ENCODE assay signal across 11 cellular contexts in genomic region chr10:112932658-112933057, GRCh38.
"Had no signal": no experiment of that assay in that cellular context is flagged by ENCODE, and none has a peak within 500 bp of the region (broad histone marks: within the 10 kb centered on the region; RNA-seq: fewer than 3 reads in every experiment).

No MANE protein-coding gene starts in this region.

- H3K36me3 ChIP-seq: HAP-1 had no signal

- H2AFZ ChIP-seq: GM23248, GM23338 had no signal

- H3K9ac ChIP-seq: GM23248 had no signal

- H3K4me1 ChIP-seq: HAP-1 had no signal

- H3K4me3 ChIP-seq: GM23248, GM23338, HAP-1 had no signal

- H3K27ac ChIP-seq: GM23248 had no signal

- H3K9me3 ChIP-seq: HAP-1 had no signal

- DNase-seq: GM23248, GOT3, H7, H9, HCEC 1CT, HFFc6 had no signal

- FAIRE-seq: H1, H54 had no signal

- ATAC-seq: GM23338, HCT116 had no signal

- H3K4me2 ChIP-seq: GM23338 had no signal
